Comparison of ENCODE assay signal across 33 cellular contexts in the genomic region with DNA sequence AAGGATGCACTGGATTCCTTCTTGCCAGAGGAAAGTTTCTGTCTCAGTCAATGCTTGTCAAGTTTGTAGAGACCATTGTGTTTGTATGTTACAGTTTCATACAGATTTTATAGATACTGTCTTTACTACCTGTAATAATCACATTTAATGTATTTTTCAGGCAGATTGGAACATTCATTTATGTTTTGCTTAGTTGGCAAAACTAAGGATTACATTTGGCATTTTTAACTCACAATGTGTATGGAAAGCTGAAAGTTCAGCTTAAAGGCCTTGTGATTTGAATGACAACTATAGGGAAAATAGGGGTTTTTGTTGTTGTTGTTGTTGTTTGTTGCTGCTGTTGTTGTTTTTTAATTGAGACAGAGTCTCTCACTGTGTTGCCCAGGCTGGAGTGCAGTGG.
"Had no signal": no experiment of that assay in that cellular context is flagged by ENCODE, and none has a peak within 500 bp of the region (broad histone marks: within the 10 kb centered on the region; RNA-seq: fewer than 3 reads in every experiment).

No MANE protein-coding gene starts in this region.

- H3K4me3 ChIP-seq: adrenal gland, body of pancreas had no signal

- H3K36me3 ChIP-seq: adrenal gland, WERI-Rb-1 had no signal

- DNase-seq: activated CD4-positive, alpha-beta memory T cell treated with anti-CD3 and anti-CD28 coated beads for 36 hours; activated CD4-positive, alpha-beta T cell treated with anti-CD3 and anti-CD28 coated beads for 36 hours; activated CD4-positive, alpha-beta T cell treated with anti-CD3 and anti-CD28 coated beads, Interleukin-2, amount 10 ng/mL, durations not matched to agents 24 days and 14 days; activated CD4-positive, CD25-positive, alpha-beta regulatory T cell; activated CD4-positive, CD25-positive, alpha-beta regulatory T cell treated with anti-CD3 and anti-CD28 coated beads, Interleukin-2, amount 50 U/mL, for 72 hours; activated CD8-positive, alpha-beta memory T cell treated with anti-CD3 and anti-CD28 coated beads, Interleukin-2, amount 10 ng/mL, durations not matched to agents 7 days and 5 days; activated CD8-positive, alpha-beta memory T cell treated with anti-CD3 and anti-CD28 coated beads, Interleukin-2, amount 50 U/mL, for 4 hours; activated CD8-positive, alpha-beta T cell treated with anti-CD3 and anti-CD28 coated beads, Interleukin-2, amount 10 ng/mL, durations not matched to agents 7 days and 5 days; activated effector memory CD4-positive, alpha-beta T cell treated with anti-CD3 and anti-CD28 coated beads, Interleukin-2, amount 50 U/mL, for 16 hours; activated naive CD4-positive, alpha-beta T cell treated with anti-CD3 and anti-CD28 coated beads for 36 hours; activated naive CD8-positive, alpha-beta T cell treated with anti-CD3 and anti-CD28 coated beads for 36 hours; activated naive CD8-positive, alpha-beta T cell treated with anti-CD3 and anti-CD28 coated beads, Interleukin-2, amount 50 U/mL, for 24 hours; activated T-cell treated with anti-CD3 and anti-CD28 coated beads, Interleukin-2, amount 50 U/mL, for 1 hour; activated T-cell treated with anti-CD3 and anti-CD28 coated beads, Interleukin-2, amount 50 U/mL, for 48 hours; adrenal gland; amygdala; aorta; body of pancreas; caudate nucleus; cortex of kidney; dermis blood vessel endothelial cell; effector CD8-positive, alpha-beta T cell; head of caudate nucleus; T-helper 17 cell; T1000; WERI-Rb-1 had no signal

- H3K4me1 ChIP-seq: adrenal gland, body of pancreas had no signal

- H3K9me3 Mint-ChIP-seq: activated CD4-positive, alpha-beta memory T cell treated with anti-CD3 and anti-CD28 coated beads for 36 hours; activated CD4-positive, alpha-beta T cell treated with anti-CD3 and anti-CD28 coated beads, Interleukin-2, amount 10 ng/mL, durations not matched to agents 24 days and 14 days; activated naive CD4-positive, alpha-beta T cell treated with anti-CD3 and anti-CD28 coated beads for 36 hours; activated naive CD4-positive, alpha-beta T cell treated with anti-CD3 and anti-CD28 coated beads, Interleukin-2, amount 50 U/mL, for 24 hours; activated naive CD8-positive, alpha-beta T cell treated with anti-CD3 and anti-CD28 coated beads for 36 hours; activated naive CD8-positive, alpha-beta T cell treated with anti-CD3 and anti-CD28 coated beads, Interleukin-2, amount 50 U/mL, for 24 hours; activated T-helper 1 cell treated with anti-CD3 and anti-CD28 coated beads, Interleukin-12 subunit alpha, Interleukin-12 subunit beta, Interleukin-2, Interleukin-4 antibody, amounts not matched to agents 30 ng/mL and 10 ng/mL and 1 ng/mL, durations not matched to agents 14 hours and 24 hours and 36 hours; activated T-helper 2 cell treated with anti-CD3 and anti-CD28 coated beads, Interferon-gamma antibody, Interleukin-2, Interleukin-4, amounts not matched to agents 10 μg/mL and 5 μg/mL and 100 μg/mL, durations not matched to agents 14 hours and 24 hours and 36 hours; T-helper 2 cell treated with Interferon-gamma antibody and Interleukin-4, amounts not matched to agents 5 μg/mL and 100 μg/mL, for 36 hours had no signal

- H3K9me3 ChIP-seq: adrenal gland, body of pancreas had no signal

- H3K4me1 Mint-ChIP-seq: activated CD4-positive, alpha-beta T cell treated with anti-CD3 and anti-CD28 coated beads for 36 hours; activated naive CD8-positive, alpha-beta T cell treated with anti-CD3 and anti-CD28 coated beads for 36 hours had no signal

- H3K27ac ChIP-seq: adrenal gland, body of pancreas, WERI-Rb-1 had no signal

- H3K4me3 Mint-ChIP-seq: activated CD4-positive, alpha-beta memory T cell treated with anti-CD3 and anti-CD28 coated beads for 36 hours; activated CD4-positive, alpha-beta T cell treated with anti-CD3 and anti-CD28 coated beads for 36 hours; activated CD4-positive, alpha-beta T cell treated with anti-CD3 and anti-CD28 coated beads, Interleukin-2, amount 10 ng/mL, durations not matched to agents 24 days and 14 days; activated CD8-positive, alpha-beta memory T cell treated with anti-CD3 and anti-CD28 coated beads, Interleukin-2, amount 10 ng/mL, durations not matched to agents 7 days and 5 days; activated CD8-positive, alpha-beta T cell treated with anti-CD3 and anti-CD28 coated beads, Interleukin-2, amount 10 ng/mL, durations not matched to agents 7 days and 5 days; activated naive CD4-positive, alpha-beta T cell treated with anti-CD3 and anti-CD28 coated beads for 36 hours; activated naive CD4-positive, alpha-beta T cell treated with anti-CD3 and anti-CD28 coated beads, Interleukin-2, amount 50 U/mL, for 24 hours; activated naive CD8-positive, alpha-beta T cell treated with anti-CD3 and anti-CD28 coated beads for 36 hours; activated naive CD8-positive, alpha-beta T cell treated with anti-CD3 and anti-CD28 coated beads, Interleukin-2, amount 50 U/mL, for 24 hours; activated T-helper 1 cell treated with anti-CD3 and anti-CD28 coated beads, Interleukin-12 subunit alpha, Interleukin-12 subunit beta, Interleukin-2, Interleukin-4 antibody, amounts not matched to agents 30 ng/mL and 10 ng/mL and 1 ng/mL, durations not matched to agents 14 hours and 24 hours and 36 hours; T-helper 17 cell; T-helper 2 cell treated with Interferon-gamma antibody and Interleukin-4, amounts not matched to agents 5 μg/mL and 100 μg/mL, for 36 hours had no signal

- FAIRE-seq: colon, frontal cortex had no signal

- H3K27me3 Mint-ChIP-seq: activated CD4-positive, alpha-beta memory T cell treated with anti-CD3 and anti-CD28 coated beads for 36 hours; activated CD4-positive, alpha-beta T cell treated with anti-CD3 and anti-CD28 coated beads for 36 hours; activated CD4-positive, alpha-beta T cell treated with anti-CD3 and anti-CD28 coated beads, Interleukin-2, amount 10 ng/mL, durations not matched to agents 24 days and 14 days; activated CD8-positive, alpha-beta memory T cell treated with anti-CD3 and anti-CD28 coated beads, Interleukin-2, amount 10 ng/mL, durations not matched to agents 7 days and 5 days; activated naive CD4-positive, alpha-beta T cell treated with anti-CD3 and anti-CD28 coated beads, Interleukin-2, amount 50 U/mL, for 24 hours; activated naive CD8-positive, alpha-beta T cell treated with anti-CD3 and anti-CD28 coated beads for 36 hours; activated naive CD8-positive, alpha-beta T cell treated with anti-CD3 and anti-CD28 coated beads, Interleukin-2, amount 50 U/mL, for 24 hours; T-helper 17 cell had no signal

- H3K27me3 ChIP-seq: adrenal gland, body of pancreas had no signal

- ATAC-seq: activated CD4-positive, alpha-beta T cell treated with anti-CD3 and anti-CD28 coated beads for 36 hours; activated CD8-positive, alpha-beta memory T cell treated with anti-CD3 and anti-CD28 coated beads, Interleukin-2, amount 10 ng/mL, durations not matched to agents 7 days and 5 days; activated CD8-positive, alpha-beta T cell treated with anti-CD3 and anti-CD28 coated beads, Interleukin-2, amount 10 ng/mL, durations not matched to agents 7 days and 5 days; activated naive CD8-positive, alpha-beta T cell treated with anti-CD3 and anti-CD28 coated beads, Interleukin-2, amount 50 U/mL, for 24 hours; body of pancreas; esophagus mucosa; T-helper 17 cell had no signal

- H3K27ac Mint-ChIP-seq: activated CD4-positive, alpha-beta memory T cell treated with anti-CD3 and anti-CD28 coated beads for 36 hours; activated CD4-positive, alpha-beta T cell treated with anti-CD3 and anti-CD28 coated beads for 36 hours; activated CD4-positive, alpha-beta T cell treated with anti-CD3 and anti-CD28 coated beads, Interleukin-2, amount 10 ng/mL, durations not matched to agents 24 days and 14 days; activated CD8-positive, alpha-beta memory T cell treated with anti-CD3 and anti-CD28 coated beads, Interleukin-2, amount 10 ng/mL, durations not matched to agents 7 days and 5 days; activated CD8-positive, alpha-beta T cell treated with anti-CD3 and anti-CD28 coated beads, Interleukin-2, amount 10 ng/mL, durations not matched to agents 7 days and 5 days; activated naive CD4-positive, alpha-beta T cell treated with anti-CD3 and anti-CD28 coated beads for 36 hours; activated naive CD4-positive, alpha-beta T cell treated with anti-CD3 and anti-CD28 coated beads, Interleukin-2, amount 50 U/mL, for 24 hours; activated naive CD8-positive, alpha-beta T cell treated with anti-CD3 and anti-CD28 coated beads for 36 hours; activated naive CD8-positive, alpha-beta T cell treated with anti-CD3 and anti-CD28 coated beads, Interleukin-2, amount 50 U/mL, for 24 hours; activated T-helper 1 cell treated with anti-CD3 and anti-CD28 coated beads, Interleukin-12 subunit alpha, Interleukin-12 subunit beta, Interleukin-2, Interleukin-4 antibody, amounts not matched to agents 30 ng/mL and 10 ng/mL and 1 ng/mL, durations not matched to agents 14 hours and 24 hours and 36 hours; activated T-helper 2 cell treated with anti-CD3 and anti-CD28 coated beads, Interferon-gamma antibody, Interleukin-2, Interleukin-4, amounts not matched to agents 10 μg/mL and 5 μg/mL and 100 μg/mL, durations not matched to agents 14 hours and 24 hours and 36 hours; T-helper 17 cell; T-helper 2 cell treated with Interferon-gamma antibody and Interleukin-4, amounts not matched to agents 5 μg/mL and 100 μg/mL, for 36 hours had no signal
